In genomic region chr1:9013824-9014223, GRCh38 we compare ENCODE assay signal across 19 cellular contexts. TPM values are rescaled to one million over a fixed set of nuclear protein-coding genes. Genes with fewer than 3 reads are reported as not detected.
"Had no signal": no experiment of that assay in that cellular context is flagged by ENCODE, and none has a peak within 500 bp of the region (broad histone marks: within the 10 kb centered on the region; RNA-seq: fewer than 3 reads in every experiment).

No MANE protein-coding gene starts in this region.

- DNase-seq: activated CD4-positive, alpha-beta T cell treated with anti-CD3 and anti-CD28 coated beads, Interleukin-2, amount 10 ng/mL, durations not matched to agents 24 days and 14 days; activated CD8-positive, alpha-beta T cell treated with anti-CD3 and anti-CD28 coated beads for 36 hours; activated naive CD4-positive, alpha-beta T cell treated with anti-CD3 and anti-CD28 coated beads for 36 hours; activated T-cell treated with anti-CD3 and anti-CD28 coated beads, Interleukin-2, amount 50 U/mL, for 4 hours; central memory CD4-positive, alpha-beta T cell; erythroblast; heart left ventricle; kidney; left ventricle myocardium inferior; naive B cell; pancreas; right lobe of liver; stimulated activated CD4-positive, alpha-beta T cell treated with anti-CD3 and anti-CD28 coated beads, Interleukin-4, amount 100 ng/mL, for 24 hours; testis had no signal

- ATAC-seq: activated CD8-positive, alpha-beta T cell treated with anti-CD3 and anti-CD28 coated beads for 36 hours; activated T-cell treated with anti-CD3 and anti-CD28 coated beads, Interleukin-2, amount 50 U/mL, for 4 hours; gastroesophageal sphincter; heart left ventricle; pancreas; right lobe of liver; stimulated activated memory B cell treated with anti-CD40 and anti-IgM and Interleukin-4, amounts not matched to agents 10 μg/mL and 1 μg/mL and 100 μg/mL, for 72 hours had no signal

- H3K36me3 ChIP-seq: gastroesophageal sphincter, heart left ventricle, left ventricle myocardium inferior, pancreas, right lobe of liver, upper lobe of left lung had no signal

- H3K9me3 ChIP-seq: gastroesophageal sphincter, heart left ventricle, left ventricle myocardium inferior, pancreas, right lobe of liver, testis, upper lobe of left lung had no signal

- H3K4me1 ChIP-seq: pancreas, right lobe of liver, testis had no signal

- H3K27me3 ChIP-seq: gastroesophageal sphincter, heart left ventricle, pancreas, right lobe of liver, testis, upper lobe of left lung had no signal

- H3K4me3 ChIP-seq: gastroesophageal sphincter, heart left ventricle, left ventricle myocardium inferior, pancreas, right lobe of liver, testis, upper lobe of left lung had no signal

- H3K27ac ChIP-seq: gastroesophageal sphincter, heart left ventricle, left ventricle myocardium inferior, pancreas, right lobe of liver, testis, upper lobe of left lung had no signal

RNA-seq across cellular contexts. Expression of gene SLC2A7, which starts 12.4 kb away (rescaled TPM):
- total RNA-seq: activated CD4-positive, alpha-beta T cell treated with anti-CD3 and anti-CD28 coated beads, Interleukin-2, amount 10 ng/mL, durations not matched to agents 24 days and 14 days; activated naive CD4-positive, alpha-beta T cell treated with anti-CD3 and anti-CD28 coated beads for 36 hours; activated T-cell treated with anti-CD3 and anti-CD28 coated beads, Interleukin-2, amount 50 U/mL, for 4 hours; kidney; left ventricle myocardium inferior; mononuclear cell; pancreas; pulmonary artery endothelial cell; right lobe of liver; upper lobe of left lung had no signal
- polyA plus RNA-seq: pancreas had no signal

RNA-seq across cellular contexts. Expression of gene SLC2A5, which starts 55.6 kb away (rescaled TPM):
- total RNA-seq: activated CD4-positive, alpha-beta T cell treated with anti-CD3 and anti-CD28 coated beads, Interleukin-2, amount 10 ng/mL, durations not matched to agents 24 days and 14 days; activated CD8-positive, alpha-beta T cell treated with anti-CD3 and anti-CD28 coated beads for 36 hours; activated naive CD4-positive, alpha-beta T cell treated with anti-CD3 and anti-CD28 coated beads for 36 hours; activated T-cell treated with anti-CD3 and anti-CD28 coated beads, Interleukin-2, amount 50 U/mL, for 4 hours; pulmonary artery endothelial cell had no signal
